11 cellular contexts compared by ENCODE assay signal in the genomic region with DNA sequence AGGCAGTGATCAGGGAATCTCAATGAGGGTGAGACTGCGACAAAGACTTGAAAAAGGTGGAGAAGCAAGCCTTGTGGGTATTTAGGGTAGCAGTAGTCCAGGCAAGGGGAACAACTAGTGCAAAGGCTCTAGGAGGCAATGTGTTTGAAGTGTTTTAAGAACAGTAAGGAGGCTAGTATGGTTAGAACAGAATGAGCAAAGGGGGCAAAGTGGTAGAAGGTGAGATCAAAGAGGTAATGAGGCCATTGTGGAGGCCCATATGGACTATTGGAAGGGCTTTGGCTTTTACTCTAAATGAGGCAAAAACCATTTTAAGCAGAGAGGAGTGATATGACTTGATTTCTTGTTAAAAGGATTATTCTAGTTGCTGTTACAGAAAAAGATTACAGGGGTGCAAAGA. TPM values are rescaled to one million over a fixed set of nuclear protein-coding genes. Genes with fewer than 3 reads are reported as not detected.
A peak's percentile ranks its signal among the peaks of the same experiment; 100 is the strongest.
DNase-seq lines count a peak whose midpoint lies in the region; ATAC-seq and TF ChIP-seq lines count a peak whose summit lies in the region.
"Had no signal": no experiment of that assay in that cellular context is flagged by ENCODE, and none has a peak within 500 bp of the region (broad histone marks: within the 10 kb centered on the region; RNA-seq: fewer than 3 reads in every experiment).

No MANE protein-coding gene starts in this region.

- intact Hi-C loops in CD8-positive, alpha-beta T cell (cut with DNase I, micrococcal nuclease) = no loop called here
- intact Hi-C loops in activated CD8-positive, alpha-beta T cell treated with anti-CD3 and anti-CD28 coated beads for 36 hours (cut with micrococcal nuclease) = no loop called here
- intact Hi-C loops in lower lobe of right lung (cut with DNase I) = no loop called here

- H3K27ac ChIP-seq in 22Rv1 (peak overlapping the region; percentile 54), lower lobe of right lung (no peak overlapping the region)
- no peak overlapping the region for H3K27ac ChIP-seq in CD8-positive, alpha-beta T cell (ENCODE audit: low read depth, low read length)
- H3K27ac ChIP-seq: heart right ventricle, parathyroid adenoma had no signal

- ATAC-seq in CD8-positive, alpha-beta T cell = no peak
- ATAC-seq in activated CD8-positive, alpha-beta T cell treated with anti-CD3 and anti-CD28 coated beads for 36 hours = peak; percentile 26
- ATAC-seq in memory B cell (ENCODE audit: low read depth) = no peak
- ATAC-seq in GM18517 (IDR thresholded peaks at IDR 0.05; ENCODE audit: unreplicated experiment) = no peak
- ATAC-seq in lower lobe of right lung = no peak
- ATAC-seq: heart right ventricle had no signal

- peak overlapping the region; percentile 7 for H3K4me3 Mint-ChIP-seq in CD8-positive, alpha-beta T cell
- H3K4me3 Mint-ChIP-seq in activated CD8-positive, alpha-beta T cell treated with anti-CD3 and anti-CD28 coated beads for 36 hours = no peak overlapping the region
- no peak overlapping the region for H3K4me3 Mint-ChIP-seq in memory B cell

- peak overlapping the region; percentile 72 for H3K27ac Mint-ChIP-seq in CD8-positive, alpha-beta T cell
- H3K27ac Mint-ChIP-seq in activated CD8-positive, alpha-beta T cell treated with anti-CD3 and anti-CD28 coated beads for 36 hours = peak overlapping the region; percentile 65
- peak overlapping the region; percentile 9 for H3K27ac Mint-ChIP-seq in memory B cell

- no peaks in the 10 kb centered on the region for H3K27me3 Mint-ChIP-seq in CD8-positive, alpha-beta T cell (ENCODE audit: low read depth)
- no peaks in the 10 kb centered on the region for H3K27me3 Mint-ChIP-seq in activated CD8-positive, alpha-beta T cell treated with anti-CD3 and anti-CD28 coated beads for 36 hours
- no peaks in the 10 kb centered on the region for H3K27me3 Mint-ChIP-seq in memory B cell

- H3K4me1 ChIP-seq in CD8-positive, alpha-beta T cell (ENCODE audit: insufficient read depth, low read length) = peaks cover 44% of the 10 kb centered on the region
- peaks cover 51% of the 10 kb centered on the region for H3K4me1 ChIP-seq in lower lobe of right lung

- no peaks in the 10 kb centered on the region for H3K9me3 ChIP-seq in CD8-positive, alpha-beta T cell (ENCODE audit: low read length)
- H3K9me3 ChIP-seq in lower lobe of right lung = no peaks in the 10 kb centered on the region

- H3K9me3 Mint-ChIP-seq in CD8-positive, alpha-beta T cell = no peaks in the 10 kb centered on the region
- no peaks in the 10 kb centered on the region for H3K9me3 Mint-ChIP-seq in activated CD8-positive, alpha-beta T cell treated with anti-CD3 and anti-CD28 coated beads for 36 hours
- H3K9me3 Mint-ChIP-seq in memory B cell = peaks cover 2% of the 10 kb centered on the region

- no peak for TF ChIP-seq CTCF in 22Rv1 (IDR thresholded peaks at IDR 0.05)
- no peak for TF ChIP-seq CTCF in CD8-positive, alpha-beta T cell (IDR thresholded peaks at IDR 0.05)
- no peak for TF ChIP-seq CTCF in activated CD8-positive, alpha-beta T cell treated with anti-CD3 and anti-CD28 coated beads for 36 hours (IDR thresholded peaks at IDR 0.05)
- TF ChIP-seq CTCF in lower lobe of right lung (IDR thresholded peaks at IDR 0.05) = no peak

- H3K36me3 ChIP-seq in CD8-positive, alpha-beta T cell (ENCODE audit: insufficient read depth, low read length) = no peaks in the 10 kb centered on the region
- H3K36me3 ChIP-seq in lower lobe of right lung = no peaks in the 10 kb centered on the region

- peaks cover 80% of the 10 kb centered on the region for H3K4me1 Mint-ChIP-seq in CD8-positive, alpha-beta T cell (ENCODE audit: low read depth)
- peaks cover 84% of the 10 kb centered on the region for H3K4me1 Mint-ChIP-seq in activated CD8-positive, alpha-beta T cell treated with anti-CD3 and anti-CD28 coated beads for 36 hours (ENCODE audit: low read depth)
- peaks cover 40% of the 10 kb centered on the region for H3K4me1 Mint-ChIP-seq in memory B cell

- H3K36me3 Mint-ChIP-seq in CD8-positive, alpha-beta T cell = peaks cover 2% of the 10 kb centered on the region
- peaks cover 23% of the 10 kb centered on the region for H3K36me3 Mint-ChIP-seq in activated CD8-positive, alpha-beta T cell treated with anti-CD3 and anti-CD28 coated beads for 36 hours (ENCODE audit: low read depth)
- H3K36me3 Mint-ChIP-seq in memory B cell = peaks cover 2% of the 10 kb centered on the region

- no peak for DNase-seq in CD8-positive, alpha-beta T cell
- DNase-seq in activated CD8-positive, alpha-beta T cell treated with anti-CD3 and anti-CD28 coated beads for 36 hours = no peak
- DNase-seq in memory B cell (ENCODE audit: low spot score in 2 of 2) (no peak), lower lobe of right lung (no peak), NCI-H748 (lab: John Stamatoyannopoulos, UW; ENCODE audit: unreplicated experiment) (no peak), A172 (ENCODE audit: low spot score) (no peak)
- DNase-seq: heart right ventricle had no signal

- CTCF ChIA-PET in CD8-positive, alpha-beta T cell (lab: Charles Lee) = interaction anchor here (1.8 kb wide), 1 partner anchor 19 kb away, joined by 4 read pairs; no protein-coding TSS in a partner anchor
- CTCF ChIA-PET in activated CD8-positive, alpha-beta T cell treated with anti-CD3 and anti-CD28 coated beads for 36 hours (lab: Charles Lee) = interaction anchor here (1.2 kb wide), 1 partner anchor 9 kb away, joined by 3 read pairs; no protein-coding TSS in a partner anchor

- POLR2A ChIA-PET in CD8-positive, alpha-beta T cell (lab: Charles Lee) = interaction anchor here (1.6 to 2.2 kb wide), 2 partner anchors 8 to 17 kb away, joined by 5 to 8 read pairs; a partner anchor contains a TSS
- POLR2A ChIA-PET in activated CD8-positive, alpha-beta T cell treated with anti-CD3 and anti-CD28 coated beads for 36 hours (lab: Charles Lee) = interaction anchor here (0.7 to 1.0 kb wide), 2 partner anchors 8 to 23 kb away, joined by 3 to 4 read pairs; no protein-coding TSS in a partner anchor

- H3K4me3 ChIP-seq in CD8-positive, alpha-beta T cell (ENCODE audit: low read depth, low read length) = no peak overlapping the region
- H3K4me3 ChIP-seq in lower lobe of right lung = no peak overlapping the region
- H3K4me3 ChIP-seq: heart right ventricle, lung had no signal

- H3K27me3 ChIP-seq in CD8-positive, alpha-beta T cell (ENCODE audit: insufficient read depth, low read length) = no peaks in the 10 kb centered on the region
- no peaks in the 10 kb centered on the region for H3K27me3 ChIP-seq in lower lobe of right lung (ENCODE audit: low read depth)
- H3K27me3 ChIP-seq: heart right ventricle had no signal

RNA-seq across cellular contexts. Expression of a gene that starts 16.8 kb away (rescaled TPM):
- total RNA-seq in CD8-positive, alpha-beta T cell = 100 to 1,000 TPM; 335 to 340 TPM
- total RNA-seq in activated CD8-positive, alpha-beta T cell treated with anti-CD3 and anti-CD28 coated beads for 36 hours = 100 to 1,000 TPM; 133 to 140 TPM
- total RNA-seq in lower lobe of right lung = 68.6 TPM
- total RNA-seq in A172 (2014; rRNA removed; shearing (Covaris generic)) = 226 and 236 TPM in 2 replicates

RNA-seq across cellular contexts. Expression of a gene that starts 50.1 kb away (rescaled TPM):
- 1 to 10 TPM; 6.8 to 7.4 TPM for total RNA-seq in CD8-positive, alpha-beta T cell
- 10 to 100 TPM; 11.4 to 11.6 TPM for total RNA-seq in activated CD8-positive, alpha-beta T cell treated with anti-CD3 and anti-CD28 coated beads for 36 hours
- 6.2 TPM for total RNA-seq in lower lobe of right lung
- total RNA-seq in A172 (2014; rRNA removed; shearing (Covaris generic)) = 33.0 and 36.3 TPM in 2 replicates

Comparison
In these comparisons a context has a peak if more than half of its experiments do, and no peak if none do; other contexts are left out.
1. H3K27ac Mint-ChIP-seq: peak in every context shown above with its lines; median percentile 72 in CD8-positive, alpha-beta T cell; 65 in activated CD8-positive, alpha-beta T cell treated with anti-CD3 and anti-CD28 coated beads for 36 hours; 9 in memory B cell.